In the genomic region with DNA sequence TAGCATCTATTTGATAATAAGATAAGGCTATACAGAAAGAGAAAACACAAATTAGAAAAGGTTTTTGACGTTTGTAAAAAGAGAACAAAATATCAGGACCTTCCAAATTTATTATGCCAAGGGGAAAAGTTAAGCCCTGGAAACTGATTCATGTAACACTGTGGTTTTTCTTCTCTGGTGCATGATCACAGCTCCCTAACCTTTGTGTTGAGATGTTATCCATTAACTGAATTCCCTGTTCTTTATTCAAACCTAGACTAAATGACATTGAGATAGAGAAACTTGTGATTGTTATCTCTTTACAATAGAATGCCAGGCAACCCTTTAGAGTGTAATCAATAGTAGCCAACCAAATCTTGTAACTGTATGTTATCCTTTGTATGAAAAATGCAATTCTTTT, we compare ENCODE assay signal across 21 cellular contexts.
A peak's percentile ranks its signal among the peaks of the same experiment; 100 is the strongest.
DNase-seq lines count a peak whose midpoint lies in the region; ATAC-seq and TF ChIP-seq lines count a peak whose summit lies in the region.
"Had no signal": no experiment of that assay in that cellular context is flagged by ENCODE, and none has a peak within 500 bp of the region (broad histone marks: within the 10 kb centered on the region; RNA-seq: fewer than 3 reads in every experiment).

No MANE protein-coding gene starts in this region.

- TF ChIP-seq CTCF in nephron (IDR thresholded peaks at IDR 0.05; ENCODE audit: unreplicated experiment in 3 of 3) = no peak

- peak; percentile 15 for DNase-seq in Caki2 (ENCODE audit: low read depth)
- DNase-seq in glomerular visceral epithelial cell (ENCODE audit: extremely low spot score) = peak; percentile 7
- peak; percentile 46 for DNase-seq in kidney glomerular epithelial cell (lab: John Stamatoyannopoulos, UW)
- DNase-seq in A172 (ENCODE audit: low spot score) = no peak
- no peak for DNase-seq in NCI-H345 treated with DMSO at 0.1 percent for 48 hours (lab: John Stamatoyannopoulos, UW; ENCODE audit: unreplicated experiment)
- no peak for DNase-seq in NCI-H2227 treated with DMSO at 0.1 percent for 48 hours (lab: John Stamatoyannopoulos, UW)
- DNase-seq: 8988T; Caco-2; CD4-positive, CD25-positive, alpha-beta regulatory T cell; CD8-positive, alpha-beta T cell; DMS 273 treated with DMSO at 0.1 percent for 48 hours; DMS79; EL; GDM1; H9 had no signal

- peak overlapping the region; percentile 95 to 99 (median 98) for H3K27ac Mint-ChIP-seq in nephron
- H3K27ac Mint-ChIP-seq: B cell; CD8-positive, alpha-beta T cell; GM23338; H9 had no signal

- H3K4me1 Mint-ChIP-seq in nephron = peaks cover 3% of the 10 kb centered on the region
- H3K4me1 Mint-ChIP-seq: B cell had no signal

- peaks cover 3% of the 10 kb centered on the region for H3K36me3 Mint-ChIP-seq in nephron (ENCODE audit: low read depth)
- H3K36me3 Mint-ChIP-seq: CD4-positive, CD25-positive, alpha-beta regulatory T cell; CD8-positive, alpha-beta T cell had no signal

- in situ Hi-C loops in Caki2 (cut with HindIII; ENCODE audit: low pct_unique_long_range_greater_than_20kb, low sequenced_read_pairs) = no loop called here

- H3K9me3 Mint-ChIP-seq in nephron = peaks cover 13% of the 10 kb centered on the region

- peaks cover 4% of the 10 kb centered on the region for H3K27me3 Mint-ChIP-seq in nephron (ENCODE audit: low read depth)
- H3K27me3 Mint-ChIP-seq: B cell; CD4-positive, CD25-positive, alpha-beta regulatory T cell had no signal

- no peak overlapping the region for H3K4me3 Mint-ChIP-seq in nephron
- H3K4me3 Mint-ChIP-seq: B cell; CD4-positive, CD25-positive, alpha-beta regulatory T cell; CD8-positive, alpha-beta T cell; GM23338; H9 had no signal

- ATAC-seq in GM19035 (IDR thresholded peaks at IDR 0.05; ENCODE audit: unreplicated experiment) = no peak
- ATAC-seq: CD8-positive, alpha-beta T cell; GM12878; GM23338; HCT116 had no signal

Comparison
In these comparisons a context has a peak if more than half of its experiments do, and no peak if none do; other contexts are left out.
1. DNase-seq: peak in Caki2 (single experiment), glomerular visceral epithelial cell (single experiment) and kidney glomerular epithelial cell (single experiment); none in A172 (single experiment), NCI-H345 treated with DMSO at 0.1 percent for 48 hours (single experiment) and NCI-H2227 treated with DMSO at 0.1 percent for 48 hours (single experiment).